ENCODE assay signal across 13 cellular contexts in the genomic region with DNA sequence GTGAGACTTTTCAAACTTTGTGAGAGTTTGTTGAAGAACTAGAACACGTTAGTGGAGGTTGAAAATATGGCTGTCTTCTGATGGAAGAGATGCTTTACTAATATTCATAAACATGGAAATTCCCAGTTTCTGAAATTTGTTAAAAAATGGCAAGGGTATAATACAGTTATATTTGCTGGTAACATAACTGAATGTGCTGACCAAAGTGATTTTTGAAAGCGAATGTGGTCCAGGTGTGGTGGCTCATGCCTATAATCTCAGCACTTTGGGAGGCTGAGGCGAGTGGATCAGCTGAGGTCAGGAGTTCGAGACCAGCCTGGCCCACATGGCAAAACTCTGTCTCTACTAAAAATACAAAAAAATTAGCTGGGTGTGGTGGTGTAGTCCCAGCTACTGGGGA.
"Had no signal": no experiment of that assay in that cellular context is flagged by ENCODE, and none has a peak within 500 bp of the region (broad histone marks: within the 10 kb centered on the region; RNA-seq: fewer than 3 reads in every experiment).

No MANE protein-coding gene starts in this region.

- H3K27me3 ChIP-seq: adrenal gland, gastrocnemius medialis, heart left ventricle, pancreas, sigmoid colon, spleen had no signal

- H3K4me3 ChIP-seq: adrenal gland, gastrocnemius medialis, heart left ventricle, pancreas, sigmoid colon, spleen, thoracic aorta had no signal

- H3K36me3 ChIP-seq: adrenal gland, gastrocnemius medialis, pancreas, sigmoid colon, thoracic aorta had no signal

- H3K27me3 Mint-ChIP-seq: activated CD4-positive, alpha-beta memory T cell treated with anti-CD3 and anti-CD28 coated beads for 36 hours; T-cell had no signal

- H3K27ac ChIP-seq: adrenal gland, heart left ventricle, pancreas, sigmoid colon, spleen, thoracic aorta had no signal

- H3K36me3 Mint-ChIP-seq: immature natural killer cell had no signal

- DNase-seq: activated CD4-positive, alpha-beta memory T cell treated with anti-CD3 and anti-CD28 coated beads for 36 hours; activated naive CD4-positive, alpha-beta T cell; adrenal gland; erythroblast; gastrocnemius medialis; heart left ventricle; immature natural killer cell; pancreas; sigmoid colon; spleen; T-cell had no signal

- H3K9me3 ChIP-seq: adrenal gland, gastrocnemius medialis, pancreas, sigmoid colon, thoracic aorta had no signal

- H3K9me3 Mint-ChIP-seq: activated CD4-positive, alpha-beta memory T cell treated with anti-CD3 and anti-CD28 coated beads for 36 hours; activated T-helper 1 cell treated with anti-CD3 and anti-CD28 coated beads, Interleukin-12 subunit alpha, Interleukin-12 subunit beta, Interleukin-2, Interleukin-4 antibody, amounts not matched to agents 30 ng/mL and 10 ng/mL and 1 ng/mL, durations not matched to agents 14 hours and 24 hours and 36 hours; immature natural killer cell; T-cell had no signal

- H3K4me3 Mint-ChIP-seq: activated CD4-positive, alpha-beta memory T cell treated with anti-CD3 and anti-CD28 coated beads for 36 hours; activated T-helper 1 cell treated with anti-CD3 and anti-CD28 coated beads, Interleukin-12 subunit alpha, Interleukin-12 subunit beta, Interleukin-2, Interleukin-4 antibody, amounts not matched to agents 30 ng/mL and 10 ng/mL and 1 ng/mL, durations not matched to agents 14 hours and 24 hours and 36 hours had no signal

- ATAC-seq: gastrocnemius medialis, heart left ventricle, pancreas, T-cell had no signal

- H3K27ac Mint-ChIP-seq: activated CD4-positive, alpha-beta memory T cell treated with anti-CD3 and anti-CD28 coated beads for 36 hours; activated T-helper 1 cell treated with anti-CD3 and anti-CD28 coated beads, Interleukin-12 subunit alpha, Interleukin-12 subunit beta, Interleukin-2, Interleukin-4 antibody, amounts not matched to agents 30 ng/mL and 10 ng/mL and 1 ng/mL, durations not matched to agents 14 hours and 24 hours and 36 hours had no signal
